8 cellular contexts compared by ENCODE assay signal in genomic region chr7:30061786-30062185, GRCh38. TPM values are rescaled to one million over a fixed set of nuclear protein-coding genes. Genes with fewer than 3 reads are reported as not detected.
DNase-seq lines count a peak whose midpoint lies in the region; ATAC-seq, FAIRE-seq and TF ChIP-seq lines count a peak whose summit lies in the region.
"Not testable (repeated sequence)": the region's sequence is repeated elsewhere in the genome, so short reads cannot be mapped to it uniquely, and the experiment has no call there.

No MANE protein-coding gene starts in this region.

- WGBS in HepG2 (ENCODE audit: low lambda C conversion rate): 60% methylated on average over 3 of the region's 3 CpGs

- H3K27ac ChIP-seq in CD4-positive, alpha-beta memory T cell (ENCODE audit: low read depth, low read length); PC-3 (ENCODE audit: low read length); HepG2 (ENCODE audit: extremely low read length, insufficient read depth, low read length): not testable (repeated sequence)

- not testable (repeated sequence) for TF ChIP-seq POLR2A in HepG2 (IDR thresholded peaks at IDR 0.05; ENCODE audit: insufficient read depth in 1 of 2, low read depth in 2 of 2, low read length in 2 of 2)

- H3K4me1 Mint-ChIP-seq in CD4-positive, alpha-beta memory T cell: not testable (repeated sequence)

- not testable (repeated sequence) for H3K9me2 ChIP-seq in PC-3 (replicated peaks; ENCODE audit: low read length)

- not testable (repeated sequence) for H3K4me2 ChIP-seq in PC-3 (ENCODE audit: low read length); HepG2 (ENCODE audit: low read depth, low read length)

- not testable (repeated sequence) for H3K79me2 ChIP-seq in PC-3 (ENCODE audit: low read length); HepG2 (ENCODE audit: insufficient read depth, low read length)

- H3K36me3 ChIP-seq in CD4-positive, alpha-beta memory T cell (ENCODE audit: insufficient read depth, low read length); PC-3 (ENCODE audit: low read depth, low read length): not testable (repeated sequence)
- peaks cover 5 to 33% of the 10 kb centered on the region in 2 experiments for H3K36me3 ChIP-seq in HepG2 (replicated peaks in 1 of 2; ENCODE audit: control insufficient read depth in 1 of 2, insufficient read depth in 2 of 2, low read length in 2 of 2)

- H3F3A ChIP-seq in PC-3 (ENCODE audit: low read length, unreplicated experiment): not testable (repeated sequence)

- TF ChIP-seq RAD21 in HepG2 (CRISPR knock-in tag; IDR thresholded peaks at IDR 0.05): not testable (repeated sequence)

- not testable (repeated sequence) for H3K9me3 ChIP-seq in CD4-positive, alpha-beta memory T cell (ENCODE audit: control insufficient read depth in 1 of 2, low read length in 2 of 2); PC-3 (ENCODE audit: low read length); HepG2 (ENCODE audit: low read length)

- TF ChIP-seq CTCF in PC-3 (conservative IDR thresholded peaks at IDR 0.05; ENCODE audit: low read depth, low read length): peak; percentile 73; the same call in 1 of the 2 replicates
- peak; percentile 42; the same call in 1 of the 2 replicates for TF ChIP-seq CTCF in HepG2 (CRISPR knock-in tag; IDR thresholded peaks at IDR 0.05)

- BruUV-seq in PC-3 (replicated peaks; lab: Mats Ljungman, UMichigan); HepG2 (replicated peaks; lab: Mats Ljungman, UMichigan): not testable (repeated sequence)

- ATAC-seq in GM19455 (IDR thresholded peaks at IDR 0.05; ENCODE audit: unreplicated experiment): peak; percentile 64
- peak; percentile 86 for ATAC-seq in PC-3
- ATAC-seq in HepG2: peak; percentile 95

- H3K27me3 Mint-ChIP-seq in CD4-positive, alpha-beta memory T cell: not testable (repeated sequence)

- not testable (repeated sequence) for H3K4me1 ChIP-seq in CD4-positive, alpha-beta memory T cell (ENCODE audit: insufficient read depth, low read length); PC-3 (ENCODE audit: insufficient read depth, low read length); HepG2 (ENCODE audit: insufficient read depth, low read length)

- intact Hi-C loops in CD4-positive, alpha-beta memory T cell (cut with micrococcal nuclease): loop anchor here (1.0 to 10.0 kb wide), 5 partner anchors 32 to 1137 kb away; no protein-coding TSS in a partner anchor
- intact Hi-C loops in PC-3 (cut with micrococcal nuclease) (loop anchor here (1.0 to 10.0 kb wide), 7 partner anchors 32 to 1137 kb away; no protein-coding TSS in a partner anchor), HepG2 (cut with micrococcal nuclease; ENCODE audit: unreplicated experiment) (loop anchor here (1.0 to 2.0 kb wide), 4 partner anchors 33 to 183 kb away; partner anchors contain the start of genes PLEKHA8 and SCRN1)

- FAIRE-seq in HepG2 (lab: Jason Lieb, UNC): peak; percentile 79

- CTCF ChIA-PET in CD4-positive, alpha-beta memory T cell (lab: Charles Lee; ENCODE audit: partially characterized antibody): interaction anchor here (0.7 to 3.4 kb wide), 24 partner anchors 9 to 501 kb away, joined by 3 to 31 read pairs (median 4); partner anchors contain the start of genes FKBP14 and PLEKHA8
- CTCF ChIA-PET in PC-3 (lab: Charles Lee) (interaction anchor here (0.6 to 1.8 kb wide), 8 partner anchors 33 to 500 kb away, joined by 3 to 9 read pairs (median 4); no protein-coding TSS in a partner anchor), HepG2 (lab: Yijun Ruan, JAX; ENCODE audit: low intra/inter-chr PET ratio, low total read pairs) (interaction anchor here (2.7 kb wide), 1 partner anchor 184 kb away, joined by 8 read pairs; no protein-coding TSS in a partner anchor)

- peaks cover 26 to 51% of the 10 kb centered on the region in 2 donors for H3K36me3 Mint-ChIP-seq in CD4-positive, alpha-beta memory T cell

- not testable (repeated sequence) for TF ChIP-seq EP300 in HepG2 (IDR thresholded peaks at IDR 0.05; ENCODE audit: low read depth in 2 of 2, low read length in 2 of 2); HepG2 (CRISPR knock-in tag; IDR thresholded peaks at IDR 0.05; ENCODE audit: borderline replicate concordance)

- H3K27me3 ChIP-seq in CD4-positive, alpha-beta memory T cell (ENCODE audit: insufficient read depth, low read length); PC-3 (ENCODE audit: low read length); HepG2 (ENCODE audit: control insufficient read depth in 1 of 2, insufficient read depth in 2 of 2, low read length in 2 of 2): not testable (repeated sequence)

- not testable (repeated sequence) for H3K4me3 ChIP-seq in CD4-positive, alpha-beta memory T cell (ENCODE audit: low read length in 2 of 2); PC-3 (ENCODE audit: low read length); HepG2 (replicated peaks in 1 of 3; ENCODE audit: insufficient read depth in 1 of 3, low read depth in 2 of 3, low read length in 3 of 3)

- not testable (repeated sequence) for H3K4me3 Mint-ChIP-seq in CD4-positive, alpha-beta memory T cell

- in situ Hi-C loops in HepG2 (cut with HindIII; ENCODE audit: extremely low pct_ligation_motif_present, low pct_unique_long_range_greater_than_20kb): loop anchor here (10.0 kb wide), 1 partner anchor 187 kb away; no protein-coding TSS in a partner anchor

- not testable (repeated sequence) for H2AFZ ChIP-seq in PC-3 (ENCODE audit: low read length); HepG2 (ENCODE audit: low read length)

- H3K27ac Mint-ChIP-seq in CD4-positive, alpha-beta memory T cell: peak overlapping the region in 1 of 7 donors; percentile 36

- POLR2A ChIA-PET in CD4-positive, alpha-beta memory T cell (lab: Charles Lee; ENCODE audit: partially characterized antibody): interaction anchor here (1.0 to 1.5 kb wide), 2 partner anchors 35 to 89 kb away, joined by 3 to 4 read pairs; partner anchors contain the start of gene FKBP14
- POLR2A ChIA-PET in PC-3 (lab: Charles Lee; ENCODE audit: unreplicated experiment): not testable (repeated sequence)
- POLR2A ChIA-PET in HepG2 (lab: Yijun Ruan, JAX): interaction anchor here (0.5 kb wide), 1 partner anchor 74 kb away, joined by 3 read pairs; no protein-coding TSS in a partner anchor

- H3K9me3 Mint-ChIP-seq in CD4-positive, alpha-beta memory T cell: not testable (repeated sequence)

- H4K20me1 ChIP-seq in PC-3 (ENCODE audit: low read length); HepG2 (ENCODE audit: insufficient read depth, low read length): not testable (repeated sequence)

- peak in 4 of 5 donors; percentile 23 to 35 (median 30) for DNase-seq in CD4-positive, alpha-beta memory T cell
- peak; percentile 60 for DNase-seq in HT-29 (ENCODE audit: low spot score)
- peak; percentile 53 for DNase-seq in PC-3
- DNase-seq in activated CD8-positive, alpha-beta memory T cell treated with anti-CD3 and anti-CD28 coated beads, Interleukin-2, amount 50 U/mL, for 4 hours: peak; percentile 41
- peak; percentile 1 for DNase-seq in effector CD8-positive, alpha-beta T cell (lab: John Stamatoyannopoulos, UW)
- not testable (repeated sequence) for DNase-seq in HepG2 (ENCODE audit: low spot score)
- peak; percentile 34 for DNase-seq in stimulated activated CD4-positive, alpha-beta T cell treated with anti-CD3 and anti-CD28 coated beads, Interleukin-4, amount 100 ng/mL, for 1 hour

- not testable (repeated sequence) for H3K9ac ChIP-seq in PC-3 (ENCODE audit: low read length); HepG2 (ENCODE audit: insufficient read depth, low read depth, low read length)

RNA-seq across cellular contexts. Expression of gene PLEKHA8, which starts 33.6 kb away (rescaled TPM):
- 10 to 100 TPM; 11.8 to 13.2 TPM for total RNA-seq in CD4-positive, alpha-beta memory T cell
- polyA plus RNA-seq in CD4-positive, alpha-beta memory T cell: 1 to 10 TPM; 2.4 to 4.2 TPM
- 5.2 and 7.8 TPM in 2 replicates for total RNA-seq in HT-29 (2014; rRNA removed; shearing (Covaris generic))
- total RNA-seq in PC-3 (2014; rRNA removed) (8.4 and 10.4 TPM in 2 replicates), HepG2 (2016; rRNA removed; fragmentation: Illumina TruSeq; extraction: Trizol) (26.4 and 32.5 TPM in 2 replicates)
- total RNA-seq in HepG2 (2016; cell fraction: cytosol; rRNA removed; fragmentation: Illumina TruSeq; extraction: Trizol; ENCODE audit: low read depth): 9.2 and 11.0 TPM in 2 replicates
- 22.6 and 30.8 TPM in 2 replicates for total RNA-seq in HepG2 (2016; cell fraction: insoluble cytoplasmic fraction; rRNA removed; fragmentation: Illumina TruSeq; extraction: Trizol)
- total RNA-seq in HepG2 (2016; cell fraction: membrane; rRNA removed; fragmentation: Illumina TruSeq; extraction: Trizol): 20.5 and 24.2 TPM in 2 replicates
- total RNA-seq in HepG2 (2016; cell fraction: nucleus; rRNA removed; fragmentation: Illumina TruSeq; extraction: Trizol): 29.3 and 30.9 TPM in 2 replicates
- 11.1 and 12.5 TPM in 2 replicates for polyA plus RNA-seq in HepG2 (2011; rRNA removed)
- polyA plus RNA-seq in HepG2 (2011; cell fraction: cytosol; rRNA removed): 4.8 and 7.6 TPM in 2 replicates
- polyA plus RNA-seq in HepG2 (2011; cell fraction: nucleus; rRNA removed): 14.1 and 14.5 TPM in 2 replicates
- polyA plus RNA-seq in HepG2 (2012): 12.0 and 14.3 TPM in 2 replicates
- 4.6 and 5.2 TPM in 2 replicates for polyA plus RNA-seq in HepG2 (2016; cell fraction: cytosol; fragmentation: Illumina TruSeq; extraction: Trizol; ENCODE audit: low read depth)
- 20.6 and 20.9 TPM in 2 replicates for polyA plus RNA-seq in HepG2 (2016; cell fraction: insoluble cytoplasmic fraction; fragmentation: Illumina TruSeq; extraction: Trizol; ENCODE audit: low read depth)
- 10.8 and 11.4 TPM in 2 replicates for polyA plus RNA-seq in HepG2 (2016; cell fraction: membrane; fragmentation: Illumina TruSeq; extraction: Trizol; ENCODE audit: low read depth)
- 18.0 and 18.2 TPM in 2 replicates for polyA plus RNA-seq in HepG2 (2016; cell fraction: nucleus; fragmentation: Illumina TruSeq; extraction: Trizol; ENCODE audit: insufficient read depth, low read depth)
- polyA minus RNA-seq in HepG2 (2011; rRNA and poly(A)+ RNA removed; ENCODE audit: low replicate concordance): 4.2 and 13.4 TPM in 2 replicates
- polyA minus RNA-seq in HepG2 (2011; cell fraction: cytosol; rRNA and poly(A)+ RNA removed): 10.9 and 14.0 TPM in 2 replicates
- 51.5 and 54.2 TPM in 2 replicates for polyA minus RNA-seq in HepG2 (2011; cell fraction: nucleus; rRNA and poly(A)+ RNA removed)

RNA-seq across cellular contexts. Expression of gene FKBP14, which starts 35.3 kb away (rescaled TPM):
- 1 to 10 TPM; 6.0 to 6.3 TPM for total RNA-seq in CD4-positive, alpha-beta memory T cell
- polyA plus RNA-seq in CD4-positive, alpha-beta memory T cell: 1 to 10 TPM; 1.6 to 3.2 TPM
- 3.3 and 3.7 TPM in 2 replicates for total RNA-seq in HT-29 (2014; rRNA removed; shearing (Covaris generic))
- total RNA-seq in PC-3 (2014; rRNA removed) (9.0 and 10.1 TPM in 2 replicates), HepG2 (2016; rRNA removed; fragmentation: Illumina TruSeq; extraction: Trizol) (20.2 and 32.3 TPM in 2 replicates)
- 1.4 and 2.1 TPM in 2 replicates for total RNA-seq in HepG2 (2016; cell fraction: cytosol; rRNA removed; fragmentation: Illumina TruSeq; extraction: Trizol; ENCODE audit: low read depth)
- 24.8 and 33.7 TPM in 2 replicates for total RNA-seq in HepG2 (2016; cell fraction: insoluble cytoplasmic fraction; rRNA removed; fragmentation: Illumina TruSeq; extraction: Trizol)
- total RNA-seq in HepG2 (2016; cell fraction: membrane; rRNA removed; fragmentation: Illumina TruSeq; extraction: Trizol): 6.5 and 7.2 TPM in 2 replicates
- total RNA-seq in HepG2 (2016; cell fraction: nucleus; rRNA removed; fragmentation: Illumina TruSeq; extraction: Trizol): 42.5 and 43.1 TPM in 2 replicates
- polyA plus RNA-seq in HepG2 (2011; rRNA removed): 14.2 and 20.0 TPM in 2 replicates
- 9.5 and 13.3 TPM in 2 replicates for polyA plus RNA-seq in HepG2 (2011; cell fraction: cytosol; rRNA removed)
- 3.2 and 4.0 TPM in 2 replicates for polyA plus RNA-seq in HepG2 (2011; cell fraction: nucleus; rRNA removed)
- polyA plus RNA-seq in HepG2 (2012): 16.2 and 17.4 TPM in 2 replicates
- 0.87 and 1.7 TPM in 2 replicates for polyA plus RNA-seq in HepG2 (2016; cell fraction: cytosol; fragmentation: Illumina TruSeq; extraction: Trizol; ENCODE audit: low read depth)
- 14.3 and 18.2 TPM in 2 replicates for polyA plus RNA-seq in HepG2 (2016; cell fraction: insoluble cytoplasmic fraction; fragmentation: Illumina TruSeq; extraction: Trizol; ENCODE audit: low read depth)
- polyA plus RNA-seq in HepG2 (2016; cell fraction: membrane; fragmentation: Illumina TruSeq; extraction: Trizol; ENCODE audit: low read depth): 3.0 and 3.7 TPM in 2 replicates
- 40.4 and 40.5 TPM in 2 replicates for polyA plus RNA-seq in HepG2 (2016; cell fraction: nucleus; fragmentation: Illumina TruSeq; extraction: Trizol; ENCODE audit: insufficient read depth, low read depth)
- polyA minus RNA-seq in HepG2 (2011; rRNA and poly(A)+ RNA removed; ENCODE audit: low replicate concordance): 5.7 and 13.0 TPM in 2 replicates
- 12.8 TPM in 2 replicates for polyA minus RNA-seq in HepG2 (2011; cell fraction: cytosol; rRNA and poly(A)+ RNA removed)
- polyA minus RNA-seq in HepG2 (2011; cell fraction: nucleus; rRNA and poly(A)+ RNA removed): 17.7 and 17.8 TPM in 2 replicates
